In genomic region chr1:178010674-178011073, GRCh38 we compare ENCODE assay signal across 18 cellular contexts. TPM values are rescaled to one million over a fixed set of nuclear protein-coding genes. Genes with fewer than 3 reads are reported as not detected.
"Had no signal": no experiment of that assay in that cellular context is flagged by ENCODE, and none has a peak within 500 bp of the region (broad histone marks: within the 10 kb centered on the region; RNA-seq: fewer than 3 reads in every experiment).

No MANE protein-coding gene starts in this region.

- H3K4me1 ChIP-seq: gastroesophageal sphincter, lower lobe of right lung, upper lobe of left lung had no signal

- DNase-seq: activated CD4-positive, alpha-beta T cell treated with anti-CD3 and anti-CD28 coated beads for 4 hours; activated CD4-positive, alpha-beta T cell treated with anti-CD3 and anti-CD28 coated beads, Interleukin-2, amount 50 U/mL, for 48 hours; activated effector memory CD4-positive, alpha-beta T cell treated with anti-CD3 and anti-CD28 coated beads, Interleukin-2, amount 50 U/mL, for 16 hours; activated naive CD4-positive, alpha-beta T cell treated with anti-CD3 and anti-CD28 coated beads, Interleukin-2, amount 10 ng/mL, durations not matched to agents 7 days and 5 days; body of pancreas; effector CD4-positive, alpha-beta T cell; lower lobe of right lung; natural killer cell; retina; stimulated activated CD4-positive, alpha-beta T cell treated with anti-CD3 and anti-CD28 coated beads, Interleukin-4, amount 100 ng/mL, for 4 hours; stimulated activated naive CD8-positive, alpha-beta T cell treated with anti-CD3 and anti-CD28 coated beads, Interleukin-15, Interleukin-2, amounts not matched to agents 100 U/mL and 50 U/mL, for 24 hours; T-helper 9 cell; upper lobe of left lung had no signal

- H3K27me3 ChIP-seq: body of pancreas, cardiac muscle cell, gastroesophageal sphincter, upper lobe of left lung had no signal

- H3K9me3 ChIP-seq: body of pancreas, gastroesophageal sphincter, lower lobe of right lung, upper lobe of left lung had no signal

- H3K27ac ChIP-seq: body of pancreas, cardiac muscle cell, gastroesophageal sphincter, lower lobe of right lung had no signal

- ATAC-seq: body of pancreas; gastroesophageal sphincter; lower lobe of right lung; natural killer cell; stimulated activated naive CD8-positive, alpha-beta T cell treated with anti-CD3 and anti-CD28 coated beads, Interleukin-15, Interleukin-2, amounts not matched to agents 100 U/mL and 50 U/mL, for 24 hours; WTC11 had no signal

- H3K36me3 ChIP-seq: cardiac muscle cell, lower lobe of right lung had no signal

- H3K4me3 ChIP-seq: body of pancreas, cardiac muscle cell, gastroesophageal sphincter, lower lobe of right lung, upper lobe of left lung had no signal

- FAIRE-seq: endometrium had no signal

RNA-seq across cellular contexts. Expression of gene SEC16B, which starts 40.8 kb away (rescaled TPM):
- total RNA-seq: T-helper 1 cell treated with Interleukin-12 subunit alpha and Interleukin-12 subunit beta and Interleukin-4 antibody, amounts not matched to agents 30 ng/mL and 1 ng/mL, for 36 hours had no signal
